26 cellular contexts compared by ENCODE assay signal in the genomic region with DNA sequence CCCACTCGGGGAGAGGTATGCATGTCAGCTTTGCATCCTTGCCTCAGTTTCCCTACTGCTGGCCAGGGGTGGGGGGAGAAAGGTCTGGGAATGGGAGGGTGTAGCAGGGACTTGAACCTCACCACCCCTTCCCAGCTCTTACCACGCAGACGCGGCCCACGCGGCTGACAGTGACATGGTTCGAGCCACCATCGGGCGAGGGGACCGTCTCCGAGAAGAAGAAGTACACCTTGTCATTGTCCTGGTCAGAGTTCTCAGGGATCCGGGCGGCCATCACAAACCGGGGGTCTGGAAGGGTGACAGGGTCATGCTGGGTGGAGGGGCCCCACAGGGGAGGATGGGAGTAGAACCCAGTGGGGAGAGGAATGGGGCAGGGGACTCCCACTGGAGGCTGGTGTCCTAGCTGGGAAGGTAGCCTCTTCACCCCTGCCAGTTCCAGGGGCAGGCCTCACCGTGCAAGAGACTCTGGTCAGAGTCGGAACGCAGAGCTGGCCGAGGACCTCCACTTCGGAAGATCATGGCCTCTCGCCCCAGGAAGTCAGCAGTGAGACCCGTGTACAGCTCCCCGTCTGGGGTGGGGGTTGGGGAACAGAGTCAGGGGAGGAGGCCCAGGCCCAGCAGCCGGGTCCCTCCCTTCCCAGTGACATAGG. TPM values are rescaled to one million over a fixed set of nuclear protein-coding genes. Genes with fewer than 3 reads are reported as not detected.
"Had no signal": no experiment of that assay in that cellular context is flagged by ENCODE, and none has a peak within 500 bp of the region (broad histone marks: within the 10 kb centered on the region; RNA-seq: fewer than 3 reads in every experiment).

No MANE protein-coding gene starts in this region.

- H3K9me3 Mint-ChIP-seq: activated naive CD4-positive, alpha-beta T cell treated with anti-CD3 and anti-CD28 coated beads, Interleukin-2, amount 50 U/mL, for 24 hours; activated T-helper 2 cell treated with anti-CD3 and anti-CD28 coated beads, Interferon-gamma antibody, Interleukin-2, Interleukin-4, amounts not matched to agents 10 μg/mL and 5 μg/mL and 100 μg/mL, durations not matched to agents 14 hours and 24 hours and 36 hours; brain; memory B cell; naive thymus-derived CD4-positive, alpha-beta T cell; neural progenitor cell; stimulated activated effector memory CD8-positive, alpha-beta T cell treated with anti-CD3 and anti-CD28 coated beads, Interleukin-12 subunit alpha, Interleukin-12 subunit beta, amount 100 ng/mL, for 72 hours; stimulated activated naive CD8-positive, alpha-beta T cell treated with anti-CD3 and anti-CD28 coated beads, Interleukin-15, Interleukin-2, amounts not matched to agents 100 ng/mL and 50 ng/mL, for 24 hours; T-helper 2 cell treated with Interferon-gamma antibody and Interleukin-4, amounts not matched to agents 5 μg/mL and 100 μg/mL, for 36 hours had no signal

- ATAC-seq: activated CD4-positive, alpha-beta T cell treated with anti-CD3 and anti-CD28 coated beads for 36 hours; activated CD8-positive, alpha-beta memory T cell treated with anti-CD3 and anti-CD28 coated beads, Interleukin-2, amount 10 ng/mL, durations not matched to agents 7 days and 5 days; activated CD8-positive, alpha-beta T cell treated with anti-CD3 and anti-CD28 coated beads, Interleukin-2, amount 10 ng/mL, durations not matched to agents 7 days and 5 days; foreskin keratinocyte; left colon; naive thymus-derived CD4-positive, alpha-beta T cell; right lobe of liver; stimulated activated effector memory CD8-positive, alpha-beta T cell treated with anti-CD3 and anti-CD28 coated beads, Interleukin-12 subunit alpha, Interleukin-12 subunit beta, amount 100 ng/mL, for 72 hours had no signal

- H3K4me2 ChIP-seq: neural progenitor cell had no signal

- H2AFZ ChIP-seq: neural progenitor cell had no signal

- H3K27ac Mint-ChIP-seq: activated CD4-positive, alpha-beta T cell treated with anti-CD3 and anti-CD28 coated beads for 36 hours; activated CD8-positive, alpha-beta memory T cell treated with anti-CD3 and anti-CD28 coated beads, Interleukin-2, amount 10 ng/mL, durations not matched to agents 7 days and 5 days; activated CD8-positive, alpha-beta T cell treated with anti-CD3 and anti-CD28 coated beads, Interleukin-2, amount 10 ng/mL, durations not matched to agents 7 days and 5 days; activated naive CD4-positive, alpha-beta T cell treated with anti-CD3 and anti-CD28 coated beads, Interleukin-2, amount 50 U/mL, for 24 hours; activated T-helper 2 cell treated with anti-CD3 and anti-CD28 coated beads, Interferon-gamma antibody, Interleukin-2, Interleukin-4, amounts not matched to agents 10 μg/mL and 5 μg/mL and 100 μg/mL, durations not matched to agents 14 hours and 24 hours and 36 hours; brain; memory B cell; naive thymus-derived CD4-positive, alpha-beta T cell; neural progenitor cell; stimulated activated naive CD8-positive, alpha-beta T cell treated with anti-CD3 and anti-CD28 coated beads, Interleukin-15, Interleukin-2, amounts not matched to agents 100 ng/mL and 50 ng/mL, for 24 hours; T-helper 2 cell treated with Interferon-gamma antibody and Interleukin-4, amounts not matched to agents 5 μg/mL and 100 μg/mL, for 36 hours had no signal

- H3K27ac ChIP-seq: esophagus muscularis mucosa, foreskin keratinocyte, neural progenitor cell, right lobe of liver, thyroid gland had no signal

- H3K4me1 ChIP-seq: foreskin keratinocyte, neural progenitor cell had no signal

- H3K27me3 ChIP-seq: esophagus muscularis mucosa, foreskin keratinocyte, neural progenitor cell, right lobe of liver, thyroid gland had no signal

- H3K4me3 Mint-ChIP-seq: activated CD4-positive, alpha-beta T cell treated with anti-CD3 and anti-CD28 coated beads for 36 hours; activated CD8-positive, alpha-beta memory T cell treated with anti-CD3 and anti-CD28 coated beads, Interleukin-2, amount 10 ng/mL, durations not matched to agents 7 days and 5 days; activated CD8-positive, alpha-beta T cell treated with anti-CD3 and anti-CD28 coated beads, Interleukin-2, amount 10 ng/mL, durations not matched to agents 7 days and 5 days; activated naive CD4-positive, alpha-beta T cell treated with anti-CD3 and anti-CD28 coated beads, Interleukin-2, amount 50 U/mL, for 24 hours; brain; memory B cell; naive thymus-derived CD4-positive, alpha-beta T cell; neural progenitor cell; stimulated activated effector memory CD8-positive, alpha-beta T cell treated with anti-CD3 and anti-CD28 coated beads, Interleukin-12 subunit alpha, Interleukin-12 subunit beta, amount 100 ng/mL, for 72 hours; stimulated activated naive CD8-positive, alpha-beta T cell treated with anti-CD3 and anti-CD28 coated beads, Interleukin-15, Interleukin-2, amounts not matched to agents 100 ng/mL and 50 ng/mL, for 24 hours; T-helper 2 cell treated with Interferon-gamma antibody and Interleukin-4, amounts not matched to agents 5 μg/mL and 100 μg/mL, for 36 hours had no signal

- DNase-seq: activated CD4-positive, alpha-beta T cell treated with anti-CD3 and anti-CD28 coated beads for 36 hours; activated CD4-positive, CD25-positive, alpha-beta regulatory T cell; activated CD8-positive, alpha-beta memory T cell treated with anti-CD3 and anti-CD28 coated beads, Interleukin-2, amount 10 ng/mL, durations not matched to agents 7 days and 5 days; activated CD8-positive, alpha-beta T cell treated with anti-CD3 and anti-CD28 coated beads, Interleukin-2, amount 10 ng/mL, durations not matched to agents 7 days and 5 days; activated T-cell treated with anti-CD3 and anti-CD28 coated beads, Interleukin-2, amount 50 U/mL, for 48 hours; anterior cingulate cortex; caudate nucleus; foreskin keratinocyte; left colon; midbrain; naive thymus-derived CD4-positive, alpha-beta T cell; right lobe of liver; stimulated activated CD4-positive, alpha-beta T cell treated with anti-CD3 and anti-CD28 coated beads, Interleukin-4, amount 100 ng/mL, for 24 hours; substantia nigra; T-helper 1 cell; thyroid gland had no signal

- H3K9me3 ChIP-seq: esophagus muscularis mucosa, right lobe of liver, thyroid gland had no signal

- H3K36me3 ChIP-seq: neural progenitor cell, right lobe of liver, thyroid gland had no signal

- H3K4me1 Mint-ChIP-seq: activated CD4-positive, alpha-beta T cell treated with anti-CD3 and anti-CD28 coated beads for 36 hours; activated naive CD4-positive, alpha-beta T cell treated with anti-CD3 and anti-CD28 coated beads, Interleukin-2, amount 50 U/mL, for 24 hours; brain; neural progenitor cell had no signal

- H3K9ac ChIP-seq: neural progenitor cell had no signal

- H3K4me3 ChIP-seq: neural progenitor cell, right lobe of liver, skin epidermis, thyroid gland had no signal

- H3K36me3 Mint-ChIP-seq: activated CD8-positive, alpha-beta memory T cell treated with anti-CD3 and anti-CD28 coated beads, Interleukin-2, amount 10 ng/mL, durations not matched to agents 7 days and 5 days; activated naive CD4-positive, alpha-beta T cell treated with anti-CD3 and anti-CD28 coated beads, Interleukin-2, amount 50 U/mL, for 24 hours; brain; memory B cell; naive thymus-derived CD4-positive, alpha-beta T cell; neural progenitor cell; stimulated activated effector memory CD8-positive, alpha-beta T cell treated with anti-CD3 and anti-CD28 coated beads, Interleukin-12 subunit alpha, Interleukin-12 subunit beta, amount 100 ng/mL, for 72 hours had no signal

- H3K27me3 Mint-ChIP-seq: activated CD4-positive, alpha-beta T cell treated with anti-CD3 and anti-CD28 coated beads for 36 hours; activated CD8-positive, alpha-beta memory T cell treated with anti-CD3 and anti-CD28 coated beads, Interleukin-2, amount 10 ng/mL, durations not matched to agents 7 days and 5 days; activated naive CD4-positive, alpha-beta T cell treated with anti-CD3 and anti-CD28 coated beads, Interleukin-2, amount 50 U/mL, for 24 hours; brain; naive thymus-derived CD4-positive, alpha-beta T cell; stimulated activated naive CD8-positive, alpha-beta T cell treated with anti-CD3 and anti-CD28 coated beads, Interleukin-15, Interleukin-2, amounts not matched to agents 100 ng/mL and 50 ng/mL, for 24 hours had no signal

RNA-seq across cellular contexts. Expression of gene SEMA3G, which starts 3.7 kb away (rescaled TPM):
- total RNA-seq: activated CD4-positive, alpha-beta T cell treated with anti-CD3 and anti-CD28 coated beads for 36 hours had no signal
- polyA plus RNA-seq: naive thymus-derived CD4-positive, alpha-beta T cell had no signal

RNA-seq across cellular contexts. Expression of gene TNNC1, which starts 12.6 kb away (rescaled TPM):
- total RNA-seq: foreskin keratinocyte had no signal
